28 cellular contexts compared by ENCODE assay signal in genomic region chr3:150797155-150797554, GRCh38. TPM values are rescaled to one million over a fixed set of nuclear protein-coding genes. Genes with fewer than 3 reads are reported as not detected.
DNase-seq lines count a peak whose midpoint lies in the region; ATAC-seq lines count a peak whose summit lies in the region.
"Had no signal": no experiment of that assay in that cellular context is flagged by ENCODE, and none has a peak within 500 bp of the region (broad histone marks: within the 10 kb centered on the region; RNA-seq: fewer than 3 reads in every experiment).

No MANE protein-coding gene starts in this region.

- no peak overlapping the region for H3K27ac ChIP-seq in GM23248
- H3K27ac ChIP-seq in mesenchymal stem cell (ENCODE audit: low read length, poor library complexity, severe bottlenecking) = no peak overlapping the region
- H3K27ac ChIP-seq: adrenal gland, brain microvascular endothelial cell, dorsolateral prefrontal cortex had no signal

- no peaks in the 10 kb centered on the region for H3K79me1 ChIP-seq in mesenchymal stem cell (replicated peaks; ENCODE audit: low read length, poor library complexity, severe bottlenecking)

- POLR2A ChIA-PET in activated CD4-positive, alpha-beta T cell treated with anti-CD3 and anti-CD28 coated beads for 36 hours (lab: Charles Lee) = interaction anchor here (0.6 kb wide), 1 partner anchor 33 kb away, joined by 4 read pairs; no protein-coding TSS in a partner anchor

- no peak overlapping the region for H4K8ac ChIP-seq in mesenchymal stem cell (ENCODE audit: low read length)

- no peak overlapping the region for H2BK120ac ChIP-seq in mesenchymal stem cell (ENCODE audit: low read depth, low read length)

- H3K4me3 Mint-ChIP-seq in activated CD4-positive, alpha-beta T cell treated with anti-CD3 and anti-CD28 coated beads for 36 hours = no peak overlapping the region
- H3K4me3 Mint-ChIP-seq: type B pancreatic cell had no signal

- H4K20me1 ChIP-seq in GM23248 (ENCODE audit: insufficient read depth) = no peaks in the 10 kb centered on the region

- no peak overlapping the region for H4K91ac ChIP-seq in mesenchymal stem cell (ENCODE audit: low read length)

- H3K36me3 Mint-ChIP-seq in activated CD4-positive, alpha-beta T cell treated with anti-CD3 and anti-CD28 coated beads for 36 hours (ENCODE audit: low read depth) = no peaks in the 10 kb centered on the region
- H3K36me3 Mint-ChIP-seq: type B pancreatic cell had no signal

- H3K79me2 ChIP-seq in GM23248 (ENCODE audit: insufficient read depth) = no peaks in the 10 kb centered on the region

- peaks cover 10% of the 10 kb centered on the region for H3K4me1 Mint-ChIP-seq in activated CD4-positive, alpha-beta T cell treated with anti-CD3 and anti-CD28 coated beads for 36 hours

- no peaks in the 10 kb centered on the region for H3F3A ChIP-seq in GM23248 (ENCODE audit: insufficient read depth)

- no peak overlapping the region for H2BK12ac ChIP-seq in mesenchymal stem cell (ENCODE audit: low read length in 2 of 2)

- H3K36me3 ChIP-seq in GM23248 (ENCODE audit: low read depth) (no peaks in the 10 kb centered on the region), mesenchymal stem cell (ENCODE audit: control insufficient read depth in 1 of 2, insufficient read depth in 2 of 2, low read depth in 1 of 2, low read length in 2 of 2) (no peaks in the 10 kb centered on the region)
- H3K36me3 ChIP-seq: adrenal gland, brain microvascular endothelial cell, pancreas had no signal

- H3K27me3 Mint-ChIP-seq in activated CD4-positive, alpha-beta T cell treated with anti-CD3 and anti-CD28 coated beads for 36 hours = no peaks in the 10 kb centered on the region

- no peaks in the 10 kb centered on the region for H3K9me2 ChIP-seq in GM23248 (ENCODE audit: insufficient read depth)

- H3K14ac ChIP-seq in mesenchymal stem cell (ENCODE audit: low read length in 2 of 2) = no peak overlapping the region

- no peak overlapping the region for H3K23ac ChIP-seq in mesenchymal stem cell (ENCODE audit: low read length in 2 of 2)

- no peak overlapping the region for H3K27ac Mint-ChIP-seq in activated CD4-positive, alpha-beta T cell treated with anti-CD3 and anti-CD28 coated beads for 36 hours
- H3K27ac Mint-ChIP-seq: type B pancreatic cell had no signal

- H2AK5ac ChIP-seq in mesenchymal stem cell (ENCODE audit: low read length, severe bottlenecking) = no peak overlapping the region

- ATAC-seq in activated CD4-positive, alpha-beta T cell treated with anti-CD3 and anti-CD28 coated beads for 36 hours = peak; percentile 74
- ATAC-seq: GM12878, K562, left lobe of liver had no signal

- peak; percentile 23 for DNase-seq in activated CD4-positive, alpha-beta T cell treated with anti-CD3 and anti-CD28 coated beads for 36 hours
- no peak for DNase-seq in activated CD4-positive, alpha-beta T cell treated with anti-CD3 and anti-CD28 coated beads, Interleukin-2, amount 50 U/mL, for 48 hours
- peak; percentile 25 for DNase-seq in GM23248
- DNase-seq in amniotic epithelial cell (ENCODE audit: low read depth) = peak; percentile 7
- peak; percentile 10 for DNase-seq in mesenchymal stem cell
- no peak for DNase-seq in ecto neural progenitor cell (ENCODE audit: low spot score)
- DNase-seq in NOMO-1 treated with dmso at 0.1 percent for 144 hours (lab: John Stamatoyannopoulos, UW; ENCODE audit: unreplicated experiment) = no peak
- no peak for DNase-seq in iPS-NIHi11 (ENCODE audit: low spot score)
- DNase-seq: 8988T; activated CD8-positive, alpha-beta memory T cell treated with anti-CD3 and anti-CD28 coated beads for 24 hours; activated gamma-delta T cell; activated T-cell treated with anti-CD3 and anti-CD28 coated beads for 4 hours; adrenal gland; brain microvascular endothelial cell; C1 segment of cervical spinal cord; DMS153; dorsolateral prefrontal cortex; NCI-H1417 treated with DMSO at 0.1 percent for 48 hours; NCI-H345; NCI-H69; pancreas; SHP77; stimulated activated CD4-positive, alpha-beta T cell treated with anti-CD3 and anti-CD28 coated beads, Interleukin-2, amount 100 ng/mL, for 24 hours had no signal

- H3K9ac ChIP-seq in GM23248 = no peak overlapping the region
- H3K9ac ChIP-seq in mesenchymal stem cell (ENCODE audit: low read length) = no peak overlapping the region

- peaks cover 15% of the 10 kb centered on the region for H3K27me3 ChIP-seq in GM23248 (replicated peaks; ENCODE audit: insufficient read depth)
- H3K27me3 ChIP-seq in mesenchymal stem cell (ENCODE audit: control insufficient read depth in 1 of 2, insufficient read depth in 1 of 2, low read length in 2 of 2) = peaks cover 9 to 16% of the 10 kb centered on the region in 2 experiments
- H3K27me3 ChIP-seq: adrenal gland, brain microvascular endothelial cell, pancreas had no signal

- no peak overlapping the region for H3K4me3 ChIP-seq in GM23248
- H3K4me3 ChIP-seq in mesenchymal stem cell (ENCODE audit: insufficient read depth in 1 of 2, low read depth in 1 of 2, low read length in 2 of 2) = no peak overlapping the region
- H3K4me3 ChIP-seq: adrenal gland, dorsolateral prefrontal cortex, GM12878, K562, pancreas, smooth muscle cell had no signal

- CTCF ChIA-PET in activated CD4-positive, alpha-beta T cell treated with anti-CD3 and anti-CD28 coated beads for 36 hours (lab: Charles Lee) = interaction anchor here (1.0 kb wide), 1 partner anchor 46 kb away, joined by 4 read pairs; no protein-coding TSS in a partner anchor

- no peak overlapping the region for H3K4me2 ChIP-seq in GM23248 (ENCODE audit: unreplicated experiment)
- H3K4me2 ChIP-seq in mesenchymal stem cell (ENCODE audit: low read length, poor library complexity, severe bottlenecking) = no peak overlapping the region
- H3K4me2 ChIP-seq: smooth muscle cell had no signal

- H3K9me3 ChIP-seq in GM23248 (ENCODE audit: low read depth) = no peaks in the 10 kb centered on the region
- H3K9me3 ChIP-seq in mesenchymal stem cell (ENCODE audit: control insufficient read depth, low read length) = no peaks in the 10 kb centered on the region
- H3K9me3 ChIP-seq: adrenal gland, pancreas had no signal

- intact Hi-C loops in activated CD4-positive, alpha-beta T cell treated with anti-CD3 and anti-CD28 coated beads for 36 hours (cut with DNase I, micrococcal nuclease) = no loop called here

- H3K4me1 ChIP-seq in GM23248 (ENCODE audit: insufficient read depth) = no peaks in the 10 kb centered on the region
- peaks cover 2% of the 10 kb centered on the region for H3K4me1 ChIP-seq in mesenchymal stem cell (ENCODE audit: control insufficient read depth, insufficient read depth, low read depth, low read length)
- H3K4me1 ChIP-seq: adrenal gland had no signal

- H3K18ac ChIP-seq in mesenchymal stem cell (ENCODE audit: low read depth in 1 of 2, low read length in 2 of 2) = no peak overlapping the region

- in situ Hi-C loops in GM23248 (cut with MboI) = no loop called here

- H2BK15ac ChIP-seq in mesenchymal stem cell (ENCODE audit: low read depth, poor library complexity, severe bottlenecking) = no peak overlapping the region

- no peak overlapping the region for H2BK5ac ChIP-seq in mesenchymal stem cell (ENCODE audit: low read depth, low read length, poor library complexity, severe bottlenecking)

- 66 to 67% methylated on average over 2 of the region's 2 CpGs for WGBS in GM23248 (ENCODE audit: low coverage in 1 of 2, low lambda C conversion rate in 2 of 2, missing lambda C conversion rate in 2 of 2), 2 experiments
- 100% methylated on average over 1 of the region's 2 CpGs for WGBS in mesenchymal stem cell

- no peaks in the 10 kb centered on the region for H3K9me3 Mint-ChIP-seq in activated CD4-positive, alpha-beta T cell treated with anti-CD3 and anti-CD28 coated beads for 36 hours (ENCODE audit: low read depth)
- H3K9me3 Mint-ChIP-seq: type B pancreatic cell had no signal

- H2AFZ ChIP-seq in GM23248 (no peak overlapping the region), mesenchymal stem cell (ENCODE audit: low read depth, low read length) (no peak overlapping the region)

- no peak overlapping the region for H3K4ac ChIP-seq in mesenchymal stem cell (ENCODE audit: low read depth in 1 of 2, low read length in 2 of 2)

RNA-seq across cellular contexts. Expression of gene SIAH2, which starts 34.2 kb away (rescaled TPM):
- 100 to 1,000 TPM in 1 of 2 experiments, 10 to 100 TPM in 1; 85.7 to 154 TPM for total RNA-seq in activated CD4-positive, alpha-beta T cell treated with anti-CD3 and anti-CD28 coated beads for 36 hours
- 37.4 and 84.7 TPM in 2 replicates for total RNA-seq in GM23248 (2014; rRNA removed; shearing (Covaris generic))
- 27.2 and 29.3 TPM in 2 replicates for polyA plus RNA-seq in GM23248 (2016; fragmentation: Nextera tagmentation; extraction: Ambion mirVana)
- polyA plus RNA-seq in mesenchymal stem cell (2013, experiment 1 of 2) = 23.3 TPM
- 22.9 TPM for polyA plus RNA-seq in mesenchymal stem cell (2013, experiment 2 of 2)

Comparison
In these comparisons a context has a peak if more than half of its experiments do, and no peak if none do; other contexts are left out.
1. DNase-seq: peak in activated CD4-positive, alpha-beta T cell treated with anti-CD3 and anti-CD28 coated beads for 36 hours (single experiment), GM23248 (single experiment), amniotic epithelial cell (single experiment) and mesenchymal stem cell (single experiment); none in activated CD4-positive, alpha-beta T cell treated with anti-CD3 and anti-CD28 coated beads, Interleukin-2, amount 50 U/mL, for 48 hours (0 of 2), ecto neural progenitor cell (single experiment), NOMO-1 treated with dmso at 0.1 percent for 144 hours (single experiment) and iPS-NIHi11 (single experiment).